In the genomic region with DNA sequence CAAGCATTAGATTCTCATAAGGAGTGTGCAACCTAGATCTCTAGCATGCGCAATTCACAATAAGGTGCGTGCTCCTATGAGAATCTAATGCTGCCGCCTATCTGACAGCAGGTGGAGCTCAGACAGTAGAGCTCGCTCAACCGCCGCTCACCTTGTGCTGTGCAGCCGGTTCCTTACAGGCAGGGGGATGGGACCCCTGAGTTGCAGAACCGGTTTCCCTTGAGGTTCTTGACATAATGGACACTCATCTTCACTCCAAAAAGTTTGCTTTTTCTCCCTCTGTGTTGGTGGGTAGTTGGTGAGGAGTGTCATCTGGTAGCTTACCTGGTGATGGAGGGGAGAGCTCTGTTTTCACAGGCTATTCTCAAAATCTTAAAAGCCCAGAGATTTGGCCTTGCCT, we compare ENCODE assay signal across 1 cellular context.
TF ChIP-seq lines count a peak whose summit lies in the region.

No MANE protein-coding gene starts in this region.

TF ChIP-seq in SK-N-SH treated with all-trans-retinoic acid at 6 μM for 48 hours, 23 proteins besides CTCF, POLR2A, EP300 and RAD21 (continued from another document):
- TF ChIP-seq TCF4 (CRISPR knock-in tag; IDR thresholded peaks at IDR 0.05; ENCODE audit: borderline replicate concordance) = no peak
- TF ChIP-seq, protein P1, sequence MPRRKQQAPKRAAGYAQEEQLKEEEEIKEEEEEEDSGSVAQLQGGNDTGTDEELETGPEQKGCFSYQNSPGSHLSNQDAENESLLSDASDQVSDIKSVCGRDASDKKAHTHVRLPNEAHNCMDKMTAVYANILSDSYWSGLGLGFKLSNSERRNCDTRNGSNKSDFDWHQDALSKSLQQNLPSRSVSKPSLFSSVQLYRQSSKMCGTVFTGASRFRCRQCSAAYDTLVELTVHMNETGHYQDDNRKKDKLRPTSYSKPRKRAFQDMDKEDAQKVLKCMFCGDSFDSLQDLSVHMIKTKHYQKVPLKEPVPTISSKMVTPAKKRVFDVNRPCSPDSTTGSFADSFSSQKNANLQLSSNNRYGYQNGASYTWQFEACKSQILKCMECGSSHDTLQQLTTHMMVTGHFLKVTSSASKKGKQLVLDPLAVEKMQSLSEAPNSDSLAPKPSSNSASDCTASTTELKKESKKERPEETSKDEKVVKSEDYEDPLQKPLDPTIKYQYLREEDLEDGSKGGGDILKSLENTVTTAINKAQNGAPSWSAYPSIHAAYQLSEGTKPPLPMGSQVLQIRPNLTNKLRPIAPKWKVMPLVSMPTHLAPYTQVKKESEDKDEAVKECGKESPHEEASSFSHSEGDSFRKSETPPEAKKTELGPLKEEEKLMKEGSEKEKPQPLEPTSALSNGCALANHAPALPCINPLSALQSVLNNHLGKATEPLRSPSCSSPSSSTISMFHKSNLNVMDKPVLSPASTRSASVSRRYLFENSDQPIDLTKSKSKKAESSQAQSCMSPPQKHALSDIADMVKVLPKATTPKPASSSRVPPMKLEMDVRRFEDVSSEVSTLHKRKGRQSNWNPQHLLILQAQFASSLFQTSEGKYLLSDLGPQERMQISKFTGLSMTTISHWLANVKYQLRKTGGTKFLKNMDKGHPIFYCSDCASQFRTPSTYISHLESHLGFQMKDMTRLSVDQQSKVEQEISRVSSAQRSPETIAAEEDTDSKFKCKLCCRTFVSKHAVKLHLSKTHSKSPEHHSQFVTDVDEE (CRISPR knock-in tag; IDR thresholded peaks at IDR 0.05) = no peak
